9 cellular contexts compared by ENCODE assay signal in the genomic region with DNA sequence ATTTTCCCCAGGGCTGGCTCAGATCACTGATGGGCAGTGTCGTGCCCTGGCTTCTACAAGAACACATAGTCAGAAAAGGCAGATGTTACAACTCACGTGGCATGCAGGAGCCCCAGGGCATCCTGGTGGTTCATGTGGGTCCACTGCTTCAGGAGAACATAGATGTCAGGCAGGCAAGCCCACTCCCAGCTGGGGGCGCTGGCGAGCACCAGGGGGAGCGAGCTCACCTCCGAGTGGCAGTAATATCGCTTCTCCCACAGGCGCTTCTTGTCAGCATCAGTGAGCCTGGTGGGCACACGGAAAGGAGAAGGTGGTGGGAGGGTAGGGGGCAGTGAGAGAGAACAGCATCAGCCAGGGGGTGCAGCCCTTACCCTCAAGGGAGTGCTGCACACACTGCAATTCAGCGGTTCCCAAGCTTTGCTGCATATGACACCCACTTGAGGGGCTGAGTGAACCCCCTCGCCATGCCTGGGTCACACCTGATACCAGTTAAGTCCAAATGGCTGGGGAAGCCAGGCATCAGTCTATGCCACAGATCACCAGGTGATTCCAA. TPM values are rescaled to one million over a fixed set of nuclear protein-coding genes. Genes with fewer than 3 reads are reported as not detected.
A peak's percentile ranks its signal among the peaks of the same experiment; 100 is the strongest.
DNase-seq lines count a peak whose midpoint lies in the region; ATAC-seq and TF ChIP-seq lines count a peak whose summit lies in the region.
"Had no signal": no experiment of that assay in that cellular context is flagged by ENCODE, and none has a peak within 500 bp of the region (broad histone marks: within the 10 kb centered on the region; RNA-seq: fewer than 3 reads in every experiment).

No MANE protein-coding gene starts in this region.

- H3K4me1 Mint-ChIP-seq in stimulated activated naive B cell treated with anti-CD40 and anti-IgM and Interleukin-4, amounts not matched to agents 10 μg/mL and 1 μg/mL and 100 μg/mL, for 72 hours = peaks cover 51 to 55% of the 10 kb centered on the region in 2 donors

- ATAC-seq in GM19035 (IDR thresholded peaks at IDR 0.05; ENCODE audit: unreplicated experiment) (peak; percentile 14), GM18870 (IDR thresholded peaks at IDR 0.05; ENCODE audit: unreplicated experiment) (no peak)
- ATAC-seq in stimulated activated naive B cell treated with anti-CD40 and anti-IgM and Interleukin-4, amounts not matched to agents 10 μg/mL and 1 μg/mL and 100 μg/mL, for 72 hours (replicated peaks) = peak; percentile 50

- peaks cover 73 to 93% of the 10 kb centered on the region in 2 donors for H3K36me3 Mint-ChIP-seq in stimulated activated naive B cell treated with anti-CD40 and anti-IgM and Interleukin-4, amounts not matched to agents 10 μg/mL and 1 μg/mL and 100 μg/mL, for 72 hours

- H3K9me3 ChIP-seq in BE2C = no peaks in the 10 kb centered on the region
- H3K9me3 ChIP-seq in tibial artery = no peaks in the 10 kb centered on the region

- H3K4me1 ChIP-seq in BE2C = peaks cover 8% of the 10 kb centered on the region; the same call in 1 of the 2 replicates
- H3K4me1 ChIP-seq in tibial artery = peaks cover 4 to 42% (median 28%) of the 10 kb centered on the region in 4 donors

- peak overlapping the region in 1 of 2 donors; percentile 11 for H3K27ac ChIP-seq in tibial artery

- H3K9me3 Mint-ChIP-seq in stimulated activated naive B cell treated with anti-CD40 and anti-IgM and Interleukin-4, amounts not matched to agents 10 μg/mL and 1 μg/mL and 100 μg/mL, for 72 hours = no peaks in the 10 kb centered on the region

- no peak overlapping the region for H3K27ac Mint-ChIP-seq in stimulated activated naive B cell treated with anti-CD40 and anti-IgM and Interleukin-4, amounts not matched to agents 10 μg/mL and 1 μg/mL and 100 μg/mL, for 72 hours

- H3K4me3 ChIP-seq in BE2C (ENCODE audit: low read depth, low read length) (no peak overlapping the region), tibial artery (no peak overlapping the region)
- H3K4me3 ChIP-seq: lung had no signal

- peaks cover 14% of the 10 kb centered on the region for H3K36me3 ChIP-seq in BE2C
- peaks cover 6 to 64% (median 31%) of the 10 kb centered on the region in 3 donors for H3K36me3 ChIP-seq in tibial artery

- DNase-seq in BE2C (peak; percentile 88), NCI-H69 (lab: John Stamatoyannopoulos, UW) (peak; percentile 93), head of caudate nucleus (peak in 25 of 42 donors; percentile 9 to 76 (median 47)), tibial artery (no peak)
- peak; percentile 76 to 80 for DNase-seq in activated T-cell treated with anti-CD3 and anti-CD28 coated beads, Interleukin-2, amount 50 U/mL, for 48 hours
- DNase-seq in stimulated activated naive B cell treated with anti-CD40 and anti-IgM and Interleukin-4, amounts not matched to agents 10 μg/mL and 1 μg/mL and 100 μg/mL, for 72 hours = peak; percentile 23

- H3K4me3 Mint-ChIP-seq in stimulated activated naive B cell treated with anti-CD40 and anti-IgM and Interleukin-4, amounts not matched to agents 10 μg/mL and 1 μg/mL and 100 μg/mL, for 72 hours = no peak overlapping the region

- H3K27me3 ChIP-seq in BE2C = no peaks in the 10 kb centered on the region
- H3K27me3 ChIP-seq in tibial artery = no peaks in the 10 kb centered on the region

- TF ChIP-seq CTCF in BE2C (IDR thresholded peaks at IDR 0.05; ENCODE audit: low read depth, low read length) (peak; percentile 80), tibial artery (IDR thresholded peaks at IDR 0.05) (no peak)

- intact Hi-C loops in head of caudate nucleus (cut with DNase I) (loop anchor here (5.0 kb wide), 1 partner anchor 56 kb away; no protein-coding TSS in a partner anchor), tibial artery (cut with DNase I; ENCODE audit: low total_unique reads) (loop anchor here (5.0 kb wide), 1 partner anchor 56 kb away; no protein-coding TSS in a partner anchor)

- no peaks in the 10 kb centered on the region for H3K27me3 Mint-ChIP-seq in stimulated activated naive B cell treated with anti-CD40 and anti-IgM and Interleukin-4, amounts not matched to agents 10 μg/mL and 1 μg/mL and 100 μg/mL, for 72 hours

RNA-seq across cellular contexts. Expression of gene PPP1R15B, which starts 34.3 kb away (rescaled TPM):
- polyA plus RNA-seq in BE2C (2012; ENCODE audit: insufficient read depth, insufficient read length, low read depth) = 30.8 TPM

RNA-seq across cellular contexts. Expression of gene PIK3C2B, which starts 48.7 kb away (rescaled TPM):
- polyA plus RNA-seq in BE2C (2012; ENCODE audit: insufficient read depth, insufficient read length, low read depth) = 51.0 TPM

Comparison
In these comparisons a context has a peak if more than half of its experiments do, and no peak if none do; other contexts are left out.
1. DNase-seq: peak in BE2C (single experiment), NCI-H69 (single experiment), activated T-cell treated with anti-CD3 and anti-CD28 coated beads, Interleukin-2, amount 50 U/mL, for 48 hours (2 of 2), head of caudate nucleus (25 of 42) and stimulated activated naive B cell treated with anti-CD40 and anti-IgM and Interleukin-4, amounts not matched to agents 10 μg/mL and 1 μg/mL and 100 μg/mL, for 72 hours (single experiment); none in tibial artery (0 of 2).